Comparison of ENCODE assay signal across 8 cellular contexts in the genomic region with DNA sequence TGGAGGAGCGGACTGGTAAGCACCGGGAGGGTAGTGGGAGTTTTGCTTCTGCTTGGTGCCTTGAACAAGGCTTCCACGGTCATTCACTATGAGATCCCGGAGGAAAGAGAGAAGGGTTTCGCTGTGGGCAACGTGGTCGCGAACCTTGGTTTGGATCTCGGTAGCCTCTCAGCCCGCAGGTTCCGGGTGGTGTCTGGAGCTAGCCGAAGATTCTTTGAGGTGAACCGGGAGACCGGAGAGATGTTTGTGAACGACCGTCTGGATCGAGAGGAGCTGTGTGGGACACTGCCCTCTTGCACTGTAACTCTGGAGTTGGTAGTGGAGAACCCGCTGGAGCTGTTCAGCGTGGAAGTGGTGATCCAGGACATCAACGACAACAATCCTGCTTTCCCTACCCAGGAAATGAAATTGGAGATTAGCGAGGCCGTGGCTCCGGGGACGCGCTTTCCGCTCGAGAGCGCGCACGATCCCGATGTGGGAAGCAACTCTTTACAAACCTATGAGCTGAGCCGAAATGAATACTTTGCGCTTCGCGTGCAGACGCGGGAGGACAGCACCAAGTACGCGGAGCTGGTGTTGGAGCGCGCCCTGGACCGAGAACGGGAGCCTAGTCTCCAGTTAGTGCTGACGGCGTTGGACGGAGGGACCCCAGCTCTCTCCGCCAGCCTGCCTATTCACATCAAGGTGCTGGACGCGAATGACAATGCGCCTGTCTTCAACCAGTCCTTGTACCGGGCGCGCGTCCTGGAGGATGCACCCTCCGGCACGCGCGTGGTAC. TPM values are rescaled to one million over a fixed set of nuclear protein-coding genes. Genes with fewer than 3 reads are reported as not detected.
A peak's percentile ranks its signal among the peaks of the same experiment; 100 is the strongest.
DNase-seq lines count a peak whose midpoint lies in the region; ATAC-seq and TF ChIP-seq lines count a peak whose summit lies in the region.

No MANE protein-coding gene starts in this region.

- no peaks in the 10 kb centered on the region for H3K36me3 ChIP-seq in BJ (ENCODE audit: control insufficient read depth, insufficient read depth, low read length)
- H3K36me3 ChIP-seq in Panc1 (ENCODE audit: control insufficient read depth, insufficient read depth, low read length), result no peaks in the 10 kb centered on the region
- no peaks in the 10 kb centered on the region for H3K36me3 ChIP-seq in duodenal mucosa (ENCODE audit: control insufficient read depth in 1 of 2, insufficient read depth in 2 of 2, low read length in 2 of 2)
- H3K36me3 ChIP-seq in tibial artery, result no peaks in the 10 kb centered on the region

- TF ChIP-seq CTCF in BJ (IDR thresholded peaks at IDR 0.05; ENCODE audit: insufficient read depth, low read depth, low read length), result no peak
- TF ChIP-seq CTCF in Panc1 (IDR thresholded peaks at IDR 0.05), result no peak
- no peak for TF ChIP-seq CTCF in tibial artery (IDR thresholded peaks at IDR 0.05)

- intact Hi-C loops in Panc1 (cut with micrococcal nuclease; ENCODE audit: unreplicated experiment) (no loop called here), tibial artery (cut with DNase I; ENCODE audit: low total_unique reads) (loop anchor here (5.0 kb wide), 1 partner anchor 36 kb away; no protein-coding TSS in a partner anchor)

- ATAC-seq in GM18870 (IDR thresholded peaks at IDR 0.05; ENCODE audit: unreplicated experiment), result peak; percentile 24
- ATAC-seq in HG03159 (IDR thresholded peaks at IDR 0.05; ENCODE audit: unreplicated experiment), result peak; percentile 23
- peak; percentile 73 for ATAC-seq in Panc1

- H3K27ac ChIP-seq in Panc1 (ENCODE audit: low read length), result peak overlapping the region; percentile 89
- peak overlapping the region; percentile 22 for H3K27ac ChIP-seq in duodenal mucosa (ENCODE audit: low read depth, low read length)
- H3K27ac ChIP-seq in tibial artery, result peak overlapping the region; percentile 84 to 87

- peak overlapping the region; percentile 58 to 79 for H3K9ac ChIP-seq in duodenal mucosa (ENCODE audit: low read depth in 1 of 2, low read length in 2 of 2)

- TSS peak; percentile 75 for BruUV-seq in Panc1 (replicated peaks; lab: Mats Ljungman, UMichigan)

- H3K4me1 ChIP-seq in Panc1 (ENCODE audit: control insufficient read depth, insufficient read depth, low read length) (peaks cover 12% of the 10 kb centered on the region), duodenal mucosa (ENCODE audit: control insufficient read depth in 1 of 2, insufficient read depth in 2 of 2, low read length in 2 of 2) (peaks cover 29% of the 10 kb centered on the region in 2 donors), tibial artery (peaks cover 0 to 53% (median 39%) of the 10 kb centered on the region in 4 donors)

- DNase-seq in BJ (ENCODE audit: low read depth) (peak; percentile 24), Panc1 (ENCODE audit: low read depth, low spot score) (peak; percentile 18), lung microvascular endothelial cell (ENCODE audit: low read depth in 2 of 2) (peak; percentile 74 to 81), tibial artery (peak; percentile 68 to 83), GM19238 (ENCODE audit: insufficient read length, low spot score) (no peak)

- H3K4me3 ChIP-seq in BJ (ENCODE audit: low read depth, low read length) (peak overlapping the region; percentile 53), Panc1 (ENCODE audit: low read depth in 2 of 2, low read length in 2 of 2) (peak overlapping the region; percentile 90 to 93), duodenal mucosa (ENCODE audit: low read depth in 1 of 2, low read length in 2 of 2) (peak overlapping the region; percentile 87), tibial artery (peak overlapping the region; percentile 69 to 74)

- CTCF ChIA-PET in BJ (lab: Yijun Ruan, JAX), result interaction anchor here (0.5 to 4.9 kb wide), 17 partner anchors 10 to 88 kb away, joined by 3 to 46 read pairs (median 5); partner anchors contain the start of genes PCDHGA10, PCDHGA11, PCDHGB5 and PCDHGC5
- CTCF ChIA-PET in Panc1 (lab: Charles Lee), result interaction anchor here (0.5 to 1.8 kb wide), 9 partner anchors 10 to 390 kb away, joined by 3 to 12 read pairs (median 5); partner anchors contain the start of genes PCDHGA10 and PCDHGB7

- POLR2A ChIA-PET in BJ (lab: Charles Lee) (interaction anchor here (0.8 to 1.1 kb wide), 3 partner anchors 13 to 81 kb away, joined by 4 to 7 read pairs (median 4); partner anchors contain the start of genes PCDHGA12 and PCDHGC5), Panc1 (lab: Charles Lee) (interaction anchor here (0.6 to 1.2 kb wide), 2 partner anchors 10 to 16 kb away, joined by 4 to 6 read pairs; no protein-coding TSS in a partner anchor)

- H3K9me3 ChIP-seq in Panc1 (ENCODE audit: control insufficient read depth, insufficient read depth, low read depth, low read length) (no peaks in the 10 kb centered on the region), duodenal mucosa (ENCODE audit: control insufficient read depth in 1 of 2, low read length in 2 of 2) (no peaks in the 10 kb centered on the region), tibial artery (no peaks in the 10 kb centered on the region)

- no peaks in the 10 kb centered on the region for H3K27me3 ChIP-seq in BJ (ENCODE audit: control insufficient read depth, insufficient read depth, low read length)
- H3K27me3 ChIP-seq in Panc1 (ENCODE audit: control insufficient read depth, insufficient read depth, low read length), result no peaks in the 10 kb centered on the region
- peaks cover 16 to 24% of the 10 kb centered on the region in 2 donors for H3K27me3 ChIP-seq in duodenal mucosa (ENCODE audit: control insufficient read depth in 1 of 2, insufficient read depth in 2 of 2, low read length in 2 of 2)
- no peaks in the 10 kb centered on the region for H3K27me3 ChIP-seq in tibial artery

- in situ Hi-C loops in Panc1 (cut with HindIII; ENCODE audit: low pct_unique_long_range_greater_than_20kb, low sequenced_read_pairs), result no loop called here

RNA-seq across cellular contexts. Expression of gene PCDHGC3, which starts 0.6 kb away (rescaled TPM):
- polyA plus RNA-seq in BJ (2011; rRNA removed), result 36.5 and 56.3 TPM in 2 replicates
- 17.3 and 24.8 TPM in 2 replicates for polyA minus RNA-seq in BJ (2011; rRNA and poly(A)+ RNA removed)
- total RNA-seq in Panc1 (2021; ENCODE audit: unreplicated experiment) (54.1 TPM), lung microvascular endothelial cell (10.2 and 10.9 TPM in 2 replicates)
- polyA plus RNA-seq in Panc1 (2012; ENCODE audit: insufficient read length), result 56.9 TPM

RNA-seq across cellular contexts. Expression of gene PCDHGC4, which starts 8.5 kb away (rescaled TPM):
- 0.49 TPM in 2 replicates for polyA plus RNA-seq in BJ (2011; rRNA removed)
- 5.5 and 5.6 TPM in 2 replicates for polyA minus RNA-seq in BJ (2011; rRNA and poly(A)+ RNA removed)
- 0.57 TPM for total RNA-seq in Panc1 (2021; ENCODE audit: unreplicated experiment)
- polyA plus RNA-seq in Panc1 (2012; ENCODE audit: insufficient read length), result 0.16 TPM
- total RNA-seq in lung microvascular endothelial cell, result 0.65 and 0.79 TPM in 2 replicates

RNA-seq across cellular contexts. Expression of gene PCDHGC5, which starts 12.6 kb away (rescaled TPM):
- polyA plus RNA-seq in BJ (2011; rRNA removed), result 0.99 and 1.6 TPM in 2 replicates
- 6.6 and 6.8 TPM in 2 replicates for polyA minus RNA-seq in BJ (2011; rRNA and poly(A)+ RNA removed)
- total RNA-seq in Panc1 (2021; ENCODE audit: unreplicated experiment) (0.36 TPM), lung microvascular endothelial cell (under 0.01 and 0.40 TPM in 2 replicates)
- polyA plus RNA-seq in Panc1 (2012; ENCODE audit: insufficient read length), result 0.15 TPM

RNA-seq across cellular contexts. Expression of gene PCDHGA12, which starts 46.0 kb away (rescaled TPM):
- 6.1 and 7.9 TPM in 2 replicates for polyA plus RNA-seq in BJ (2011; rRNA removed)
- polyA minus RNA-seq in BJ (2011; rRNA and poly(A)+ RNA removed), result 8.3 and 9.1 TPM in 2 replicates
- total RNA-seq in Panc1 (2021; ENCODE audit: unreplicated experiment), result 0.21 TPM
- 0.10 TPM for polyA plus RNA-seq in Panc1 (2012; ENCODE audit: insufficient read length)
- total RNA-seq in lung microvascular endothelial cell, result 1.8 and 2.8 TPM in 2 replicates

RNA-seq across cellular contexts. Expression of gene PCDHGA11, which starts 55.5 kb away (rescaled TPM):
- 5.4 and 7.4 TPM in 2 replicates for polyA plus RNA-seq in BJ (2011; rRNA removed)
- 11.8 and 13.5 TPM in 2 replicates for polyA minus RNA-seq in BJ (2011; rRNA and poly(A)+ RNA removed)
- total RNA-seq in Panc1 (2021; ENCODE audit: unreplicated experiment) (0.39 TPM), lung microvascular endothelial cell (4.1 and 4.4 TPM in 2 replicates)
- 0.15 TPM for polyA plus RNA-seq in Panc1 (2012; ENCODE audit: insufficient read length)

Comparison
In these comparisons a context has a peak if more than half of its experiments do, and no peak if none do; other contexts are left out.
1. ATAC-seq: peak in every context shown above with its lines; median percentile 73 in Panc1; 24 in GM18870; 23 in HG03159.
2. H3K27ac ChIP-seq: peak in every context shown above with its lines; median percentile 89 in Panc1; 86 in tibial artery; 22 in duodenal mucosa.